ENCODE assay signal across 11 cellular contexts in genomic region chr18:26480897-26481795, GRCh38.
A peak's percentile ranks its signal among the peaks of the same experiment; 100 is the strongest.
DNase-seq lines count a peak whose midpoint lies in the region; ATAC-seq and TF ChIP-seq lines count a peak whose summit lies in the region.
"Had no signal": no experiment of that assay in that cellular context is flagged by ENCODE, and none has a peak within 500 bp of the region (broad histone marks: within the 10 kb centered on the region; RNA-seq: fewer than 3 reads in every experiment).

No MANE protein-coding gene starts in this region.

- peaks cover 39% of the 10 kb centered on the region for H3K79me2 ChIP-seq in mammary epithelial cell (ENCODE audit: insufficient read depth, low read length)

- peak overlapping the region; percentile 97 for H3K27ac ChIP-seq in mammary epithelial cell (ENCODE audit: insufficient read depth, low read depth, low read length)

- peaks cover 82% of the 10 kb centered on the region for H3K4me1 ChIP-seq in mammary epithelial cell (ENCODE audit: insufficient read depth, low read length)

- CTCF ChIA-PET in mammary epithelial cell (lab: Charles Lee; ENCODE audit: low non-redundant PET), result interaction anchor here (0.5 to 0.7 kb wide), 2 partner anchors 68 to 897 kb away, joined by 6 to 12 read pairs; no protein-coding TSS in a partner anchor

- H3K4me3 ChIP-seq in AG10803 (ENCODE audit: low read length), result no peak overlapping the region
- peak overlapping the region in 2 of 3 experiments; percentile 4 to 25 for H3K4me3 ChIP-seq in mammary epithelial cell (replicated peaks in 1 of 3; ENCODE audit: insufficient read depth in 1 of 3, low read depth in 2 of 3, low read length in 3 of 3)

- peak overlapping the region; percentile 85 for H3K9ac ChIP-seq in mammary epithelial cell (ENCODE audit: insufficient read depth, low read length)

- in situ Hi-C loops in mammary epithelial cell (cut with MboI; ENCODE audit: low sequenced_read_pairs in 2 of 2), result loop anchor here in 1 of 2 donors (10.0 kb wide), 1 partner anchor 64 kb away; the partner anchor contains the start of gene KCTD1

- H3K27me3 ChIP-seq in mammary epithelial cell (ENCODE audit: insufficient read depth, low read length), result no peaks in the 10 kb centered on the region

- H4K20me1 ChIP-seq in mammary epithelial cell (ENCODE audit: insufficient read depth, low read length), result no peaks in the 10 kb centered on the region

- intact Hi-C loops in mammary epithelial cell (cut with micrococcal nuclease), result loop anchor here (2.0 to 10.0 kb wide), 4 partner anchors 20 to 176 kb away; no protein-coding TSS in a partner anchor

- dilution Hi-C loops in mammary epithelial cell (cut with HindIII; ENCODE audit: low sequenced_read_pairs), result loop anchor here (5.0 kb wide), 1 partner anchor 61 kb away; no protein-coding TSS in a partner anchor

- whole genome bisulfite sequencing in mammary epithelial cell (ENCODE audit: low coverage, missing lambda C conversion rate), result 14% methylated on average over 8 of the region's 8 CpGs

- peak overlapping the region; percentile 52 for H2AFZ ChIP-seq in mammary epithelial cell (ENCODE audit: low read depth, low read length)

- BruUV-seq in mammary epithelial cell (replicated peaks; lab: Mats Ljungman, UMichigan), result TSS peak; percentile 79

- no peak for TF ChIP-seq CTCF in AG10803 (conservative IDR thresholded peaks at IDR 0.05; ENCODE audit: low read length)
- no peak for TF ChIP-seq CTCF in mammary epithelial cell (conservative IDR thresholded peaks at IDR 0.05 in 1 of 2, IDR thresholded peaks at IDR 0.05 in 1 of 2; ENCODE audit: extremely low read depth in 1 of 2, insufficient read depth in 1 of 2, low read depth in 1 of 2, low read length in 2 of 2)

- peak overlapping the region; percentile 76 for H3K4me2 ChIP-seq in mammary epithelial cell (ENCODE audit: insufficient read depth, low read depth, low read length)

- H3K9me3 ChIP-seq in mammary epithelial cell (replicated peaks; ENCODE audit: insufficient read depth, low read length), result no peaks in the 10 kb centered on the region

- ATAC-seq in HG03469 (IDR thresholded peaks at IDR 0.05; ENCODE audit: unreplicated experiment), result no peak
- ATAC-seq in GM18502 (IDR thresholded peaks at IDR 0.05; ENCODE audit: poor library complexity, unreplicated experiment), result no peak
- ATAC-seq: left ventricle myocardium superior had no signal

- DNase-seq in AG10803 (ENCODE audit: low read depth) (peak; percentile 94), HS-5 (ENCODE audit: low read depth) (peak; percentile 92), mammary epithelial cell (peak; percentile 87), mucosa of gallbladder (ENCODE audit: low spot score) (peak; percentile 34), NCI-H2107 (lab: John Stamatoyannopoulos, UW) (no peak), SHP77 treated with DMSO at 0.1 percent for 48 hours (lab: John Stamatoyannopoulos, UW) (no peak)
- DNase-seq: activated CD4-positive, alpha-beta T cell treated with anti-CD3 and anti-CD28 coated beads, Interleukin-2, amount 50 U/mL, for 4 hours; left ventricle myocardium superior; NCI-H524 treated with DMSO at 0.1 percent for 48 hours had no signal

- H3K36me3 ChIP-seq in mammary epithelial cell (ENCODE audit: insufficient read depth, low read length), result no peaks in the 10 kb centered on the region

Comparison
In these comparisons a context has a peak if more than half of its experiments do, and no peak if none do; other contexts are left out.
1. DNase-seq: peak in AG10803 (single experiment), HS-5 (single experiment), mammary epithelial cell (single experiment) and mucosa of gallbladder (single experiment); none in NCI-H2107 (single experiment) and SHP77 treated with DMSO at 0.1 percent for 48 hours (single experiment).